ENCODE assay signal across 1 cellular context in genomic region chr15:65584241-65584640, GRCh38.
TF ChIP-seq lines count a peak whose summit lies in the region.

No MANE protein-coding gene starts in this region.

TF ChIP-seq in SK-N-SH, 30 proteins besides CTCF, POLR2A, EP300 and RAD21 (continued from another document):
- TF ChIP-seq RXRA (IDR thresholded peaks at IDR 0.05; ENCODE audit: borderline replicate concordance, low read depth) (no peak), REST (IDR thresholded peaks at IDR 0.05; ENCODE audit: low read depth, low read length) (no peak), JUND (IDR thresholded peaks at IDR 0.05) (no peak), SMC3 (IDR thresholded peaks at IDR 0.05; ENCODE audit: low read depth, low read length) (no peak), GABPA (IDR thresholded peaks at IDR 0.05; ENCODE audit: low read depth) (no peak), EZH2phosphoT487 (IDR thresholded peaks at IDR 0.05; ENCODE audit: borderline replicate concordance, low read depth) (no peak), YY1 (IDR thresholded peaks at IDR 0.05; ENCODE audit: low read depth) (no peak), USF1 (IDR thresholded peaks at IDR 0.05; ENCODE audit: borderline replicate concordance, low read depth) (no peak), MXI1 (IDR thresholded peaks at IDR 0.05; ENCODE audit: low read depth, low read length) (no peak), PBX3 (IDR thresholded peaks at IDR 0.05) (no peak)
